ENCODE assay signal across 26 cellular contexts in the genomic region with DNA sequence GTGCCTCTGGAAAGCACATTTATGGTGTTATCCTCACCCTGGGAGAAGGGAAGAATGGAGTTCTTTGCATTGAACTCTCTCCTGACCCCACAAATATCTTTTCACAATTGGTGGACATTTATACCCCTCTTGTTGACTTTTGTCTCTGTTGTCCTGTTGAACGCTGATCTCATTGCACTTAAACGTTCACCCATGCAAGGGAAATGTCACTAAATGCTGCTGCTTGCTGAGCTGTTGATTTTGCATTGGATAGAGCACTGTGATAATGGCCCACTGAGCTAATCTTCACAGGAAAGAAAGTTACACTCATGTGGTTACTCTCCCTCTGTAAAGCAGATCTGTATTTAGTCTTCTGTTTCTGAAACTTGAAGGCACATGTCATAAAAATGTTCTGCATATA.
DNase-seq lines count a peak whose midpoint lies in the region; ATAC-seq and TF ChIP-seq lines count a peak whose summit lies in the region.
"Had no signal": no experiment of that assay in that cellular context is flagged by ENCODE, and none has a peak within 500 bp of the region (broad histone marks: within the 10 kb centered on the region; RNA-seq: fewer than 3 reads in every experiment).

No MANE protein-coding gene starts in this region.

- H2AFZ ChIP-seq in smooth muscle cell (ENCODE audit: low read depth): no peak overlapping the region

- H3K9ac ChIP-seq in smooth muscle cell (ENCODE audit: low read depth): no peak overlapping the region

- H3K9me3 ChIP-seq in smooth muscle cell (replicated peaks; ENCODE audit: low read depth) (no peaks in the 10 kb centered on the region), upper lobe of right lung (no peaks in the 10 kb centered on the region)
- H3K9me3 ChIP-seq: colonic mucosa had no signal

- no peaks in the 10 kb centered on the region for H3F3A ChIP-seq in smooth muscle cell (ENCODE audit: low read depth)

- H3K36me3 ChIP-seq in smooth muscle cell (ENCODE audit: low read depth) (no peaks in the 10 kb centered on the region), upper lobe of right lung (no peaks in the 10 kb centered on the region)
- H3K36me3 ChIP-seq: colonic mucosa had no signal

- no peaks in the 10 kb centered on the region for H3K4me1 ChIP-seq in smooth muscle cell (ENCODE audit: low read depth)
- no peaks in the 10 kb centered on the region for H3K4me1 ChIP-seq in upper lobe of right lung
- H3K4me1 ChIP-seq: colonic mucosa had no signal

- peak overlapping the region; percentile 7 for H3K4me2 ChIP-seq in smooth muscle cell

- ATAC-seq in HG03378 (IDR thresholded peaks at IDR 0.05; ENCODE audit: unreplicated experiment): no peak
- ATAC-seq in upper lobe of right lung: no peak
- ATAC-seq: activated CD8-positive, alpha-beta memory T cell treated with anti-CD3 and anti-CD28 coated beads, Interleukin-2, amount 10 ng/mL, durations not matched to agents 7 days and 5 days; activated T-cell treated with anti-CD3 and anti-CD28 coated beads, Interleukin-2, amount 50 U/mL, for 4 hours; effector memory CD8-positive, alpha-beta T cell; K562; left colon; stimulated activated effector memory CD8-positive, alpha-beta T cell treated with anti-CD3 and anti-CD28 coated beads, Interleukin-12 subunit alpha, Interleukin-12 subunit beta, amount 100 ng/mL, for 72 hours had no signal

- H3K27ac ChIP-seq in smooth muscle cell (ENCODE audit: low read depth) (no peak overlapping the region), upper lobe of right lung (no peak overlapping the region)
- H3K27ac ChIP-seq: 22Rv1, colonic mucosa had no signal

- no peaks in the 10 kb centered on the region for H3K79me2 ChIP-seq in smooth muscle cell (ENCODE audit: low read depth)

- 16% methylated on average over 2 of the region's 2 CpGs for WGBS in smooth muscle cell (ENCODE audit: low lambda C conversion rate)

- no peaks in the 10 kb centered on the region for H4K20me1 ChIP-seq in smooth muscle cell (ENCODE audit: low read depth)

- H3K4me3 ChIP-seq in smooth muscle cell (no peak overlapping the region), upper lobe of right lung (no peak overlapping the region)
- H3K4me3 ChIP-seq: colonic mucosa, K562 had no signal

- H3K27me3 ChIP-seq in smooth muscle cell (ENCODE audit: low read depth): no peaks in the 10 kb centered on the region
- H3K27me3 ChIP-seq in upper lobe of right lung: no peaks in the 10 kb centered on the region
- H3K27me3 ChIP-seq: colonic mucosa had no signal

- TF ChIP-seq CTCF in smooth muscle cell (IDR thresholded peaks at IDR 0.05; ENCODE audit: borderline replicate concordance, insufficient read depth, poor library complexity, severe bottlenecking): no peak
- TF ChIP-seq CTCF in upper lobe of right lung (IDR thresholded peaks at IDR 0.05): no peak

- intact Hi-C loops in upper lobe of right lung (cut with DNase I): no loop called here

- DNase-seq in NCI-H1092 treated with DMSO at 0.1 percent for 48 hours (lab: John Stamatoyannopoulos, UW): peak; percentile 41
- DNase-seq in NCI-H1092 (lab: John Stamatoyannopoulos, UW): no peak
- DNase-seq in NCI-H1930 (lab: John Stamatoyannopoulos, UW): peak; percentile 36 to 64
- DNase-seq in NCI-H774 (lab: John Stamatoyannopoulos, UW): peak; percentile 52
- no peak for DNase-seq in smooth muscle cell (lab: John Stamatoyannopoulos, UW; ENCODE audit: unreplicated experiment)
- DNase-seq in NCI-H2171 (lab: John Stamatoyannopoulos, UW): no peak
- DNase-seq in upper lobe of right lung: no peak
- DNase-seq: activated CD4-positive, alpha-beta T cell treated with anti-CD3 and anti-CD28 coated beads, Interleukin-2, amount 50 U/mL, for 4 hours; activated CD4-positive, CD25-positive, alpha-beta regulatory T cell; activated CD8-positive, alpha-beta memory T cell treated with anti-CD3 and anti-CD28 coated beads, Interleukin-2, amount 10 ng/mL, durations not matched to agents 7 days and 5 days; activated gamma-delta T cell treated with Interleukin-2 at 50 U/mL for 16 hours; activated T-cell treated with anti-CD3 and anti-CD28 coated beads, Interleukin-2, amount 50 U/mL, for 4 hours; colonic mucosa; effector memory CD8-positive, alpha-beta T cell; erythroblast; GOT3; HFFc6; immature natural killer cell; left colon; stimulated activated CD4-positive, alpha-beta T cell treated with anti-CD3 and anti-CD28 coated beads, Interleukin-15, amount 100 ng/mL, for 24 hours; T-helper 1 cell; trophoblast cell had no signal

Comparison
In these comparisons a context has a peak if more than half of its experiments do, and no peak if none do; other contexts are left out.
1. DNase-seq: peak in NCI-H1092 treated with DMSO at 0.1 percent for 48 hours (single experiment), NCI-H1930 (2 of 2) and NCI-H774 (single experiment); none in NCI-H1092 (single experiment), smooth muscle cell (single experiment), NCI-H2171 (single experiment) and upper lobe of right lung (single experiment).